Comparison of ENCODE assay signal across 9 cellular contexts in genomic region chr7:84389242-84389641, GRCh38.
DNase-seq lines count a peak whose midpoint lies in the region; ATAC-seq and TF ChIP-seq lines count a peak whose summit lies in the region.
"Had no signal": no experiment of that assay in that cellular context is flagged by ENCODE, and none has a peak within 500 bp of the region (broad histone marks: within the 10 kb centered on the region; RNA-seq: fewer than 3 reads in every experiment).

No MANE protein-coding gene starts in this region.

- peak; percentile 51 for DNase-seq in NCI-H1105 treated with DMSO at 0.1 percent for 48 hours (lab: John Stamatoyannopoulos, UW)
- DNase-seq in HPDE6-E6E7 (ENCODE audit: extremely low spot score), result no peak
- DNase-seq in glutamatergic neuron, result no peak
- no peak for DNase-seq in NCI-H187 (lab: John Stamatoyannopoulos, UW)
- DNase-seq in inferior parietal cortex (ENCODE audit: extremely low spot score), result no peak
- DNase-seq: CD4-positive, alpha-beta T cell had no signal

- TF ChIP-seq CTCF in glutamatergic neuron (IDR thresholded peaks at IDR 0.05; ENCODE audit: partially characterized antibody, unreplicated experiment), result no peak

- no peak overlapping the region for H3K27ac Mint-ChIP-seq in glutamatergic neuron (ENCODE audit: unreplicated experiment)
- H3K27ac Mint-ChIP-seq: CD4-positive, alpha-beta T cell had no signal

- no peaks in the 10 kb centered on the region for H3K36me3 Mint-ChIP-seq in glutamatergic neuron (ENCODE audit: unreplicated experiment)

- H3K4me3 Mint-ChIP-seq in glutamatergic neuron (ENCODE audit: unreplicated experiment), result no peak overlapping the region
- H3K4me3 Mint-ChIP-seq: CD4-positive, alpha-beta T cell had no signal

- H3K27me3 Mint-ChIP-seq in glutamatergic neuron (ENCODE audit: unreplicated experiment), result no peaks in the 10 kb centered on the region
- H3K27me3 Mint-ChIP-seq: CD4-positive, alpha-beta T cell had no signal

- H3K9me3 Mint-ChIP-seq in glutamatergic neuron (ENCODE audit: unreplicated experiment), result no peaks in the 10 kb centered on the region
- H3K9me3 Mint-ChIP-seq: CD4-positive, alpha-beta T cell had no signal

- H3K4me1 Mint-ChIP-seq in glutamatergic neuron (ENCODE audit: low read depth, unreplicated experiment), result no peaks in the 10 kb centered on the region

- ATAC-seq in GM18508 (IDR thresholded peaks at IDR 0.05; ENCODE audit: insufficient read depth, unreplicated experiment) (peak; percentile 98), GM21367 (IDR thresholded peaks at IDR 0.05; ENCODE audit: unreplicated experiment) (peak; percentile 92), HG03064 (IDR thresholded peaks at IDR 0.05; ENCODE audit: low read depth, unreplicated experiment) (peak; percentile 99)
